In genomic region chr7:14001139-14001538, GRCh38 we compare ENCODE assay signal across 1 cellular context.
A peak's percentile ranks its signal among the peaks of the same experiment; 100 is the strongest.
TF ChIP-seq lines count a peak whose summit lies in the region.

No MANE protein-coding gene starts in this region.

TF ChIP-seq in K562, 482 proteins besides CTCF, POLR2A, EP300 and RAD21 (continued from another document and continues in another):
- TF ChIP-seq ZNF512 (tag; IDR thresholded peaks at IDR 0.05) (no peak), ZKSCAN3 (CRISPR knock-in tag; IDR thresholded peaks at IDR 0.05) (peak; percentile 32; the same call in 1 of the 2 replicates), ZNF408 (CRISPR knock-in tag; IDR thresholded peaks at IDR 0.05; ENCODE audit: low read depth) (no peak), ZNF695 (CRISPR knock-in tag; IDR thresholded peaks at IDR 0.05) (no peak), TSHZ1 (CRISPR knock-in tag; IDR thresholded peaks at IDR 0.05) (peak; percentile 91), ATF2 (CRISPR knock-in tag; IDR thresholded peaks at IDR 0.05) (no peak), RBM25 (IDR thresholded peaks at IDR 0.05; ENCODE audit: low read depth, low read length, severe bottlenecking) (no peak), ZNF175 (CRISPR knock-in tag; IDR thresholded peaks at IDR 0.05; ENCODE audit: low read depth) (peak; percentile 77; the same call in 1 of the 2 replicates), ZNF146 (CRISPR knock-in tag; IDR thresholded peaks at IDR 0.05; ENCODE audit: unreplicated experiment) (no peak), ZBTB9 (CRISPR knock-in tag; IDR thresholded peaks at IDR 0.05) (peak; percentile 79; the same call in 1 of the 2 replicates), MEIS2 (IDR thresholded peaks at IDR 0.05; ENCODE audit: partially characterized antibody) (no peak), GTF2B (IDR thresholded peaks at IDR 0.05; ENCODE audit: extremely low read depth, insufficient read length) (no peak), THRA (IDR thresholded peaks at IDR 0.05) (no peak), RBFOX2 (IDR thresholded peaks at IDR 0.05; ENCODE audit: low read depth, low read length) (no peak), NR2C2 (CRISPR knock-in tag; IDR thresholded peaks at IDR 0.05) (no peak), NR2C2 (tag; IDR thresholded peaks at IDR 0.05) (peak; percentile 43; the same call in 1 of the 2 replicates), MNT (conservative IDR thresholded peaks at IDR 0.05) (no peak), PHB2 (IDR thresholded peaks at IDR 0.05; ENCODE audit: low read depth) (no peak), ZNF407 (IDR thresholded peaks at IDR 0.05; ENCODE audit: low read depth) (no peak), CTBP1 (IDR thresholded peaks at IDR 0.05; ENCODE audit: borderline replicate concordance) (no peak), ZNF551 (CRISPR knock-in tag; IDR thresholded peaks at IDR 0.05) (0 out of 2 replicates have a peak, but pooled peaks have one; percentile 39), MLLT1 (IDR thresholded peaks at IDR 0.05) (no peak), C11orf30 (IDR thresholded peaks at IDR 0.05; ENCODE audit: low read depth) (no peak), UBTF (IDR thresholded peaks at IDR 0.05; ENCODE audit: borderline replicate concordance in 1 of 2, low read depth in 2 of 2, low read length in 2 of 2) (no peak), TCF3 (CRISPR knock-in tag; IDR thresholded peaks at IDR 0.05) (no peak), GTF2F1 (IDR thresholded peaks at IDR 0.05; ENCODE audit: low read depth, low read length) (no peak), MTF1 (CRISPR knock-in tag; IDR thresholded peaks at IDR 0.05; ENCODE audit: borderline replicate concordance) (peak; percentile 76; the same call in 1 of the 2 replicates), RBM17 (IDR thresholded peaks at IDR 0.05; ENCODE audit: borderline replicate concordance, low read depth, low read length) (no peak), GABPB2 (CRISPR knock-in tag; conservative IDR thresholded peaks at IDR 0.05) (no peak), MTA3 (IDR thresholded peaks at IDR 0.05; ENCODE audit: borderline replicate concordance) (no peak), OTX1 (CRISPR knock-in tag; IDR thresholded peaks at IDR 0.05) (peak; percentile 72; the same call in 1 of the 2 replicates)
